8 cellular contexts compared by ENCODE assay signal in the genomic region with DNA sequence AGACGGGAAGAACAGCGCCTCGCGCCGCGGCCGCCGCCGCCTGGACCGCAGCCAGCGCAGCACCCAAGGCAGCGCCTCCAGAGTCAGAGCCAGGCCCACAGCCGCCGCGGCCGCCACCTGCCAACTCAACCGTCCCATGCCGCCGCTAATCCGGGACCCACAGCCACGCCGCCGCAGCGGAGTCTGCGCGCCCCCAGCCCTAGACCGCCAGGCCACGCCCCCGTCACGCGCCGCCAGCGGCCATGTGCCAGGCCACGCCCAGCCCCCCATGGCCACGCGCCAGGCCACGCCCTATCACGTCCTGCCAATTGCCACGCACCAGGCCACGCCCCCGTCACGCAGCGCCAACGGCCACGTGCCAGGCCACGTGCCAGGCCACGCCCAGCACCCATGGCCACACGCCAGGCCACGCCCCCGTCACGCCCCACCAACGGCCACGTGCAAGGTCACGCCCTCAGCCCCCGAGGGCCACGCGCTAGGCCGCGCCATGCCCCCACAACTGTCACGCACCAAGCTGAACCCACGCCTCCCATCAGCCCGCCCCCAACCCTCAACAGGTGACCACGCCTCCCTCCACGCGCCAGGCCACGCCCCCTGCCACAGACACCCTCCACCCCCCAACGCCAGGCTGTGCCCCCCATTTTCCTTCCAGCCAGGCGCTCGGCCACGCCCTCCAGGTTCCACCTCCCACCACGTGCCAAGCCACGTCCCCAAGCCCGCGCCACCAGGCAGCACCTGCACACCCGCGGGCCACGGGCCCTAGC. TPM values are rescaled to one million over a fixed set of nuclear protein-coding genes. Genes with fewer than 3 reads are reported as not detected.
DNase-seq lines count a peak whose midpoint lies in the region; ATAC-seq, FAIRE-seq and TF ChIP-seq lines count a peak whose summit lies in the region.

Gene PLD6 (minus strand): TSS at position 185 of the 764 bp plus-strand sequence. CDS start 47 bp downstream, at position 138.

- intact Hi-C loops in cardiac septum (cut with DNase I), result loop anchor here (10.0 kb wide), 1 partner anchor 202 kb away; no protein-coding TSS in a partner anchor

- no peak for TF ChIP-seq CTCF in D721Med (IDR thresholded peaks at IDR 0.05; ENCODE audit: insufficient read depth, missing control alignments)

- H3K4me3 ChIP-seq in skin epidermis, result peak within 1 kb of the TSS; percentile 20 to 62 (median 50)

- peak; percentile 50 for ATAC-seq in GM21737 (IDR thresholded peaks at IDR 0.05; ENCODE audit: unreplicated experiment)
- peak; percentile 53 for ATAC-seq in SK-N-SH treated with all-trans-retinoic acid at 6 μM for 48 hours
- no peak for ATAC-seq in HG02970 (IDR thresholded peaks at IDR 0.05; ENCODE audit: low FRiP score, unreplicated experiment)

- CTCF ChIA-PET in activated naive CD4-positive, alpha-beta T cell treated with anti-CD3 and anti-CD28 coated beads, Interleukin-2, amount 10 ng/mL, durations not matched to agents 7 days and 5 days (lab: Charles Lee), result interaction anchor here (0.9 to 1.8 kb wide), 2 partner anchors 20 to 64 kb away, joined by 3 to 7 read pairs; no protein-coding TSS in a partner anchor

- H3K4me1 Mint-ChIP-seq in activated naive CD4-positive, alpha-beta T cell treated with anti-CD3 and anti-CD28 coated beads, Interleukin-2, amount 10 ng/mL, durations not matched to agents 7 days and 5 days, result peaks cover 27% of the 10 kb centered on the region

- peaks cover 29% of the 10 kb centered on the region for H3K36me3 Mint-ChIP-seq in activated naive CD4-positive, alpha-beta T cell treated with anti-CD3 and anti-CD28 coated beads, Interleukin-2, amount 10 ng/mL, durations not matched to agents 7 days and 5 days

- H3K27me3 Mint-ChIP-seq in activated naive CD4-positive, alpha-beta T cell treated with anti-CD3 and anti-CD28 coated beads, Interleukin-2, amount 10 ng/mL, durations not matched to agents 7 days and 5 days, result no peaks in the 10 kb centered on the region

- no peak for FAIRE-seq in D721Med (lab: Jason Lieb, UNC)

- no peaks in the 10 kb centered on the region for H3K9me3 Mint-ChIP-seq in activated naive CD4-positive, alpha-beta T cell treated with anti-CD3 and anti-CD28 coated beads, Interleukin-2, amount 10 ng/mL, durations not matched to agents 7 days and 5 days

- H3K27ac ChIP-seq in skin epidermis, result peak within 1 kb of the TSS in 19 of 21 experiments; percentile 26 to 85 (median 69)

- H3K4me3 Mint-ChIP-seq in activated naive CD4-positive, alpha-beta T cell treated with anti-CD3 and anti-CD28 coated beads, Interleukin-2, amount 10 ng/mL, durations not matched to agents 7 days and 5 days, result peak within 1 kb of the TSS; percentile 89

- DNase-seq in D721Med (ENCODE audit: insufficient read length, low spot score) (peak; percentile 85), NAMALWA (ENCODE audit: low spot score) (peak; percentile 87), cardiac septum (ENCODE audit: low spot score) (peak; percentile 90)
- peak; percentile 95 for DNase-seq in activated naive CD4-positive, alpha-beta T cell treated with anti-CD3 and anti-CD28 coated beads, Interleukin-2, amount 10 ng/mL, durations not matched to agents 7 days and 5 days

- peak within 1 kb of the TSS; percentile 88 for H3K27ac Mint-ChIP-seq in activated naive CD4-positive, alpha-beta T cell treated with anti-CD3 and anti-CD28 coated beads, Interleukin-2, amount 10 ng/mL, durations not matched to agents 7 days and 5 days

TF ChIP-seq in SK-N-SH treated with all-trans-retinoic acid at 6 μM for 48 hours, 23 proteins besides CTCF, POLR2A, EP300 and RAD21:
- TF ChIP-seq ARNTL (CRISPR knock-in tag; IDR thresholded peaks at IDR 0.05; ENCODE audit: borderline replicate concordance, low read depth) (peak; percentile 99), ZNF70 (CRISPR knock-in tag; IDR thresholded peaks at IDR 0.05) (no peak)
TF ChIP-seq in SK-N-SH treated with all-trans-retinoic acid at 6 μM for 48 hours: peak in this region for 1.

RNA-seq across cellular contexts. Expression of gene PLD6, which starts in this region (rescaled TPM):
- 1.4 TPM for total RNA-seq in cardiac septum
